ENCODE assay signal across 18 cellular contexts in genomic region chr11:73176145-73176891, GRCh38. TPM values are rescaled to one million over a fixed set of nuclear protein-coding genes. Genes with fewer than 3 reads are reported as not detected.
DNase-seq lines count a peak whose midpoint lies in the region; ATAC-seq, FAIRE-seq and TF ChIP-seq lines count a peak whose summit lies in the region.
"Had no signal": no experiment of that assay in that cellular context is flagged by ENCODE, and none has a peak within 500 bp of the region (broad histone marks: within the 10 kb centered on the region; RNA-seq: fewer than 3 reads in every experiment).

No MANE protein-coding gene starts in this region.

- peak overlapping the region; percentile 31; the same call in 1 of the 2 replicates for H3K4me2 ChIP-seq in PC-3 (ENCODE audit: low read length)
- H3K4me2 ChIP-seq in HepG2 (ENCODE audit: low read depth, low read length), result peak overlapping the region; percentile 98

- peak overlapping the region; percentile 72 for H3K27ac Mint-ChIP-seq in activated CD8-positive, alpha-beta memory T cell treated with anti-CD3 and anti-CD28 coated beads, Interleukin-2, amount 10 ng/mL, durations not matched to agents 7 days and 5 days
- H3K27ac Mint-ChIP-seq in stimulated activated naive B cell treated with anti-CD40 and anti-IgM and Interleukin-4, amounts not matched to agents 10 μg/mL and 1 μg/mL and 100 μg/mL, for 72 hours, result peak overlapping the region; percentile 91
- H3K27ac Mint-ChIP-seq in CD8-positive, alpha-beta T cell, result no peak overlapping the region
- no peak overlapping the region for H3K27ac Mint-ChIP-seq in mesothelial cell of epicardium

- H3K27ac ChIP-seq in PC-3 (ENCODE audit: low read length) (no peak overlapping the region), HepG2 (ENCODE audit: extremely low read length, insufficient read depth, low read length) (peak overlapping the region; percentile 99)
- H3K27ac ChIP-seq in CD8-positive, alpha-beta T cell (ENCODE audit: low read depth, low read length), result no peak overlapping the region
- H3K27ac ChIP-seq: cardiac muscle cell, neutrophil had no signal

- no peak for TF ChIP-seq CTCF in PC-3 (conservative IDR thresholded peaks at IDR 0.05; ENCODE audit: low read depth, low read length)
- no peak for TF ChIP-seq CTCF in HepG2 (CRISPR knock-in tag; IDR thresholded peaks at IDR 0.05)
- TF ChIP-seq CTCF in CD8-positive, alpha-beta T cell (IDR thresholded peaks at IDR 0.05), result no peak
- no peak for TF ChIP-seq CTCF in mesothelial cell of epicardium (IDR thresholded peaks at IDR 0.05; ENCODE audit: unreplicated experiment)

- H3K79me2 ChIP-seq in PC-3 (ENCODE audit: low read length) (no peaks in the 10 kb centered on the region), HepG2 (ENCODE audit: insufficient read depth, low read length) (no peaks in the 10 kb centered on the region)

- CTCF ChIA-PET in activated CD8-positive, alpha-beta memory T cell treated with anti-CD3 and anti-CD28 coated beads, Interleukin-2, amount 10 ng/mL, durations not matched to agents 7 days and 5 days (lab: Charles Lee), result interaction anchor here (0.8 to 5.6 kb wide), 17 partner anchors 8 to 492 kb away, joined by 3 to 74 read pairs (median 8); partner anchors contain the start of gene FCHSD2
- CTCF ChIA-PET in PC-3 (lab: Charles Lee), result interaction anchor here (0.6 to 2.1 kb wide), 2 partner anchors 80 to 252 kb away, joined by 4 to 21 read pairs; no protein-coding TSS in a partner anchor
- CTCF ChIA-PET in HepG2 (lab: Yijun Ruan, JAX; ENCODE audit: low intra/inter-chr PET ratio, low total read pairs), result interaction anchor here (2.9 kb wide), 1 partner anchor 34 kb away, joined by 12 read pairs; the partner anchor contains the start of gene FCHSD2
- CTCF ChIA-PET in CD8-positive, alpha-beta T cell (lab: Charles Lee), result interaction anchor here (0.8 to 7.2 kb wide), 10 partner anchors 15 to 587 kb away, joined by 3 to 111 read pairs (median 5); partner anchors contain the start of gene FCHSD2

- no peak for DNase-seq in activated CD8-positive, alpha-beta memory T cell treated with anti-CD3 and anti-CD28 coated beads, Interleukin-2, amount 10 ng/mL, durations not matched to agents 7 days and 5 days
- DNase-seq in activated CD8-positive, alpha-beta memory T cell treated with anti-CD3 and anti-CD28 coated beads, Interleukin-2, amount 50 U/mL, for 4 hours, result no peak
- DNase-seq in PC-3 (no peak), HepG2 (ENCODE audit: low spot score) (peak; percentile 80), MG63 (no peak), mesothelial cell of epicardium (ENCODE audit: low spot score in 2 of 2, unreplicated experiment in 2 of 2) (no peak)
- no peak for DNase-seq in stimulated activated naive B cell treated with anti-CD40 and anti-IgM and Interleukin-4, amounts not matched to agents 10 μg/mL and 1 μg/mL and 100 μg/mL, for 72 hours
- DNase-seq in CD8-positive, alpha-beta T cell, result no peak
- DNase-seq: activated CD4-positive, alpha-beta T cell treated with anti-CD3 and anti-CD28 coated beads, Interleukin-2, amount 50 U/mL, for 1 hour; activated gamma-delta T cell treated with Interleukin-2 at 50 U/mL for 16 hours; HCEC 1CT; head of caudate nucleus; stimulated activated CD4-positive, alpha-beta T cell treated with anti-CD3 and anti-CD28 coated beads, Interleukin-12 subunit alpha, Interleukin-12 subunit beta, amount 100 ng/mL, for 4 hours had no signal

- in situ Hi-C loops in HepG2 (cut with HindIII; ENCODE audit: extremely low pct_ligation_motif_present, low pct_unique_long_range_greater_than_20kb), result loop anchor here (5.0 kb wide), 2 partner anchors 34 to 349 kb away; partner anchors contain the start of gene FCHSD2

- H3K9ac ChIP-seq in PC-3 (ENCODE audit: low read length) (no peak overlapping the region), HepG2 (ENCODE audit: insufficient read depth, low read depth, low read length) (peak overlapping the region; percentile 94)

- H4K20me1 ChIP-seq in PC-3 (ENCODE audit: low read length) (no peaks in the 10 kb centered on the region), HepG2 (ENCODE audit: insufficient read depth, low read length) (no peaks in the 10 kb centered on the region)

- H3K36me3 ChIP-seq in PC-3 (ENCODE audit: low read depth, low read length), result no peaks in the 10 kb centered on the region
- no peaks in the 10 kb centered on the region for H3K36me3 ChIP-seq in HepG2 (replicated peaks in 1 of 2; ENCODE audit: control insufficient read depth in 1 of 2, insufficient read depth in 2 of 2, low read length in 2 of 2)
- no peaks in the 10 kb centered on the region for H3K36me3 ChIP-seq in CD8-positive, alpha-beta T cell (ENCODE audit: insufficient read depth, low read length)
- H3K36me3 ChIP-seq in MG63, result no peaks in the 10 kb centered on the region
- H3K36me3 ChIP-seq: cardiac muscle cell, neutrophil, tibial nerve had no signal

- no peaks in the 10 kb centered on the region for H3K36me3 Mint-ChIP-seq in activated CD8-positive, alpha-beta memory T cell treated with anti-CD3 and anti-CD28 coated beads, Interleukin-2, amount 10 ng/mL, durations not matched to agents 7 days and 5 days
- peaks cover 0 to 5% of the 10 kb centered on the region in 2 donors for H3K36me3 Mint-ChIP-seq in stimulated activated naive B cell treated with anti-CD40 and anti-IgM and Interleukin-4, amounts not matched to agents 10 μg/mL and 1 μg/mL and 100 μg/mL, for 72 hours
- no peaks in the 10 kb centered on the region for H3K36me3 Mint-ChIP-seq in CD8-positive, alpha-beta T cell
- no peaks in the 10 kb centered on the region for H3K36me3 Mint-ChIP-seq in mesothelial cell of epicardium

- intact Hi-C loops in PC-3 (cut with micrococcal nuclease), result no loop called here
- intact Hi-C loops in HepG2 (cut with micrococcal nuclease; ENCODE audit: unreplicated experiment), result loop anchor here (2.0 to 10.0 kb wide), 4 partner anchors 52 to 449 kb away; no protein-coding TSS in a partner anchor
- intact Hi-C loops in CD8-positive, alpha-beta T cell (cut with DNase I, micrococcal nuclease), result loop anchor here in 1 of 2 experiments (5.0 kb wide), 1 partner anchor 589 kb away; no protein-coding TSS in a partner anchor

- no peaks in the 10 kb centered on the region for H3K9me2 ChIP-seq in PC-3 (replicated peaks; ENCODE audit: low read length)

- H3K4me3 Mint-ChIP-seq in activated CD8-positive, alpha-beta memory T cell treated with anti-CD3 and anti-CD28 coated beads, Interleukin-2, amount 10 ng/mL, durations not matched to agents 7 days and 5 days, result no peak overlapping the region
- H3K4me3 Mint-ChIP-seq in stimulated activated naive B cell treated with anti-CD40 and anti-IgM and Interleukin-4, amounts not matched to agents 10 μg/mL and 1 μg/mL and 100 μg/mL, for 72 hours, result peak overlapping the region in 1 of 2 donors; percentile 26
- no peak overlapping the region for H3K4me3 Mint-ChIP-seq in CD8-positive, alpha-beta T cell
- no peak overlapping the region for H3K4me3 Mint-ChIP-seq in mesothelial cell of epicardium

- TF ChIP-seq RAD21 in HepG2 (CRISPR knock-in tag; IDR thresholded peaks at IDR 0.05), result no peak

- no peak overlapping the region for H2AFZ ChIP-seq in PC-3 (ENCODE audit: low read length)
- H2AFZ ChIP-seq in HepG2 (ENCODE audit: low read length), result no peak overlapping the region

- FAIRE-seq in HepG2 (lab: Jason Lieb, UNC), result peak; percentile 34
- FAIRE-seq: D721Med had no signal

- H3K4me1 ChIP-seq in PC-3 (ENCODE audit: insufficient read depth, low read length) (peaks cover 28% of the 10 kb centered on the region), HepG2 (ENCODE audit: insufficient read depth, low read length) (peaks cover 73% of the 10 kb centered on the region)
- H3K4me1 ChIP-seq in CD8-positive, alpha-beta T cell (ENCODE audit: insufficient read depth, low read length), result no peaks in the 10 kb centered on the region

- BruUV-seq in PC-3 (replicated peaks; lab: Mats Ljungman, UMichigan), result no TSS peak
- BruUV-seq in HepG2 (replicated peaks; lab: Mats Ljungman, UMichigan), result no TSS peak

- no peak overlapping the region for H3K4me3 ChIP-seq in PC-3 (ENCODE audit: low read length)
- peak overlapping the region; percentile 29 to 64 (median 57) for H3K4me3 ChIP-seq in HepG2 (replicated peaks in 1 of 3; ENCODE audit: insufficient read depth in 1 of 3, low read depth in 2 of 3, low read length in 3 of 3)
- H3K4me3 ChIP-seq in CD8-positive, alpha-beta T cell (ENCODE audit: low read depth, low read length), result no peak overlapping the region
- H3K4me3 ChIP-seq in MG63, result no peak overlapping the region
- H3K4me3 ChIP-seq: cardiac muscle cell, tibial nerve had no signal

- TF ChIP-seq EP300 in HepG2 (IDR thresholded peaks at IDR 0.05; ENCODE audit: low read depth in 2 of 2, low read length in 2 of 2), result no peak
- TF ChIP-seq EP300 in HepG2 (CRISPR knock-in tag; IDR thresholded peaks at IDR 0.05; ENCODE audit: borderline replicate concordance), result no peak; the same call in 1 of the 2 replicates

- no peaks in the 10 kb centered on the region for H3K9me3 Mint-ChIP-seq in activated CD8-positive, alpha-beta memory T cell treated with anti-CD3 and anti-CD28 coated beads, Interleukin-2, amount 10 ng/mL, durations not matched to agents 7 days and 5 days (ENCODE audit: low read depth)
- H3K9me3 Mint-ChIP-seq in stimulated activated naive B cell treated with anti-CD40 and anti-IgM and Interleukin-4, amounts not matched to agents 10 μg/mL and 1 μg/mL and 100 μg/mL, for 72 hours, result no peaks in the 10 kb centered on the region
- no peaks in the 10 kb centered on the region for H3K9me3 Mint-ChIP-seq in CD8-positive, alpha-beta T cell
- H3K9me3 Mint-ChIP-seq in mesothelial cell of epicardium, result no peaks in the 10 kb centered on the region

- H3K27me3 ChIP-seq in PC-3 (ENCODE audit: low read length) (no peaks in the 10 kb centered on the region), HepG2 (ENCODE audit: control insufficient read depth in 1 of 2, insufficient read depth in 2 of 2, low read length in 2 of 2) (no peaks in the 10 kb centered on the region), MG63 (no peaks in the 10 kb centered on the region)
- no peaks in the 10 kb centered on the region for H3K27me3 ChIP-seq in CD8-positive, alpha-beta T cell (ENCODE audit: insufficient read depth, low read length)
- H3K27me3 ChIP-seq: neutrophil, tibial nerve had no signal

- no peak for ATAC-seq in activated CD8-positive, alpha-beta memory T cell treated with anti-CD3 and anti-CD28 coated beads, Interleukin-2, amount 10 ng/mL, durations not matched to agents 7 days and 5 days
- ATAC-seq in PC-3 (no peak), HepG2 (peak; percentile 43)
- ATAC-seq in stimulated activated naive B cell treated with anti-CD40 and anti-IgM and Interleukin-4, amounts not matched to agents 10 μg/mL and 1 μg/mL and 100 μg/mL, for 72 hours (replicated peaks), result peak; percentile 62 to 66
- ATAC-seq in CD8-positive, alpha-beta T cell, result no peak

- POLR2A ChIA-PET in PC-3 (lab: Charles Lee; ENCODE audit: unreplicated experiment) (no interaction called here), HepG2 (lab: Yijun Ruan, JAX) (interaction anchor here (0.7 to 4.3 kb wide), 8 partner anchors 9 to 427 kb away, joined by 3 to 133 read pairs (median 6); partner anchors contain the start of gene FCHSD2)
- POLR2A ChIA-PET in CD8-positive, alpha-beta T cell (lab: Charles Lee), result interaction anchor here (1.0 kb wide), 1 partner anchor 451 kb away, joined by 3 read pairs; no protein-coding TSS in a partner anchor

- peaks cover 37% of the 10 kb centered on the region for H3K4me1 Mint-ChIP-seq in activated CD8-positive, alpha-beta memory T cell treated with anti-CD3 and anti-CD28 coated beads, Interleukin-2, amount 10 ng/mL, durations not matched to agents 7 days and 5 days
- peaks cover 41 to 50% of the 10 kb centered on the region in 2 donors for H3K4me1 Mint-ChIP-seq in stimulated activated naive B cell treated with anti-CD40 and anti-IgM and Interleukin-4, amounts not matched to agents 10 μg/mL and 1 μg/mL and 100 μg/mL, for 72 hours
- peaks cover 3% of the 10 kb centered on the region for H3K4me1 Mint-ChIP-seq in CD8-positive, alpha-beta T cell (ENCODE audit: low read depth)
- peaks cover 12% of the 10 kb centered on the region for H3K4me1 Mint-ChIP-seq in mesothelial cell of epicardium

- peak; percentile 56 to 84; a peak in 3 of 4 replicates for TF ChIP-seq POLR2A in HepG2 (IDR thresholded peaks at IDR 0.05; ENCODE audit: insufficient read depth in 1 of 2, low read depth in 2 of 2, low read length in 2 of 2)

- H3K9me3 ChIP-seq in PC-3 (ENCODE audit: low read length) (no peaks in the 10 kb centered on the region), HepG2 (ENCODE audit: low read length) (no peaks in the 10 kb centered on the region), MG63 (no peaks in the 10 kb centered on the region)
- H3K9me3 ChIP-seq in CD8-positive, alpha-beta T cell (ENCODE audit: low read length), result no peaks in the 10 kb centered on the region
- H3K9me3 ChIP-seq: neutrophil, tibial nerve had no signal

- 0% methylated on average over 4 of the region's 5 CpGs for WGBS in HepG2 (ENCODE audit: low lambda C conversion rate)

- peaks cover 16% of the 10 kb centered on the region for H3K27me3 Mint-ChIP-seq in activated CD8-positive, alpha-beta memory T cell treated with anti-CD3 and anti-CD28 coated beads, Interleukin-2, amount 10 ng/mL, durations not matched to agents 7 days and 5 days
- H3K27me3 Mint-ChIP-seq in stimulated activated naive B cell treated with anti-CD40 and anti-IgM and Interleukin-4, amounts not matched to agents 10 μg/mL and 1 μg/mL and 100 μg/mL, for 72 hours, result no peaks in the 10 kb centered on the region
- no peaks in the 10 kb centered on the region for H3K27me3 Mint-ChIP-seq in CD8-positive, alpha-beta T cell (ENCODE audit: low read depth)
- peaks cover 2% of the 10 kb centered on the region for H3K27me3 Mint-ChIP-seq in mesothelial cell of epicardium (ENCODE audit: low read depth)

- no peaks in the 10 kb centered on the region for H3F3A ChIP-seq in PC-3 (ENCODE audit: low read length, unreplicated experiment)

RNA-seq across cellular contexts. Expression of gene FCHSD2, which starts 34.2 kb away (rescaled TPM):
- 10 to 100 TPM; 42.1 to 71.0 TPM for total RNA-seq in activated CD8-positive, alpha-beta memory T cell treated with anti-CD3 and anti-CD28 coated beads, Interleukin-2, amount 10 ng/mL, durations not matched to agents 7 days and 5 days
- total RNA-seq in PC-3 (2014; rRNA removed) (7.1 and 8.8 TPM in 2 replicates), HepG2 (2016; rRNA removed; fragmentation: Illumina TruSeq; extraction: Trizol) (20.5 and 23.6 TPM in 2 replicates), mesothelial cell of epicardium (29.4 to 33.8 TPM (median 33.2 TPM) in 3 replicates)
- total RNA-seq in HepG2 (2016; cell fraction: cytosol; rRNA removed; fragmentation: Illumina TruSeq; extraction: Trizol; ENCODE audit: low read depth), result 36.4 and 45.6 TPM in 2 replicates
- 17.9 and 25.0 TPM in 2 replicates for total RNA-seq in HepG2 (2016; cell fraction: insoluble cytoplasmic fraction; rRNA removed; fragmentation: Illumina TruSeq; extraction: Trizol)
- 23.5 and 26.3 TPM in 2 replicates for total RNA-seq in HepG2 (2016; cell fraction: membrane; rRNA removed; fragmentation: Illumina TruSeq; extraction: Trizol)
- total RNA-seq in HepG2 (2016; cell fraction: nucleus; rRNA removed; fragmentation: Illumina TruSeq; extraction: Trizol), result 28.1 and 35.4 TPM in 2 replicates
- polyA plus RNA-seq in HepG2 (2011; rRNA removed), result 24.6 and 24.8 TPM in 2 replicates
- 14.0 and 18.1 TPM in 2 replicates for polyA plus RNA-seq in HepG2 (2011; cell fraction: cytosol; rRNA removed)
- 32.8 and 33.0 TPM in 2 replicates for polyA plus RNA-seq in HepG2 (2011; cell fraction: nucleus; rRNA removed)
- polyA plus RNA-seq in HepG2 (2012), result 20.0 and 26.1 TPM in 2 replicates
- polyA plus RNA-seq in HepG2 (2016; cell fraction: cytosol; fragmentation: Illumina TruSeq; extraction: Trizol; ENCODE audit: low read depth), result 8.8 and 9.5 TPM in 2 replicates
- 27.6 and 28.5 TPM in 2 replicates for polyA plus RNA-seq in HepG2 (2016; cell fraction: insoluble cytoplasmic fraction; fragmentation: Illumina TruSeq; extraction: Trizol; ENCODE audit: low read depth)
- polyA plus RNA-seq in HepG2 (2016; cell fraction: membrane; fragmentation: Illumina TruSeq; extraction: Trizol; ENCODE audit: low read depth), result 18.7 and 19.6 TPM in 2 replicates
- 50.7 and 53.8 TPM in 2 replicates for polyA plus RNA-seq in HepG2 (2016; cell fraction: nucleus; fragmentation: Illumina TruSeq; extraction: Trizol; ENCODE audit: insufficient read depth, low read depth)
- polyA minus RNA-seq in HepG2 (2011; rRNA and poly(A)+ RNA removed; ENCODE audit: low replicate concordance), result 9.0 and 22.4 TPM in 2 replicates
- 21.3 and 25.2 TPM in 2 replicates for polyA minus RNA-seq in HepG2 (2011; cell fraction: cytosol; rRNA and poly(A)+ RNA removed)
- polyA minus RNA-seq in HepG2 (2011; cell fraction: nucleus; rRNA and poly(A)+ RNA removed), result 51.1 and 62.9 TPM in 2 replicates
- 10 to 100 TPM; 38.8 to 41.1 TPM for total RNA-seq in CD8-positive, alpha-beta T cell
- total RNA-seq in MG63 (2014; rRNA removed; shearing (Covaris generic); ENCODE audit: low replicate concordance), result 8.2 and 18.1 TPM in 2 replicates

RNA-seq across cellular contexts. Expression of gene P2RY2, which starts 41.8 kb away (rescaled TPM):
- total RNA-seq in activated CD8-positive, alpha-beta memory T cell treated with anti-CD3 and anti-CD28 coated beads, Interleukin-2, amount 10 ng/mL, durations not matched to agents 7 days and 5 days, result not detected
- total RNA-seq in PC-3 (2014; rRNA removed), result 54.8 and 72.9 TPM in 2 replicates
- 3.0 and 3.1 TPM in 2 replicates for total RNA-seq in HepG2 (2016; rRNA removed; fragmentation: Illumina TruSeq; extraction: Trizol)
- total RNA-seq in HepG2 (2016; cell fraction: cytosol; rRNA removed; fragmentation: Illumina TruSeq; extraction: Trizol; ENCODE audit: low read depth), result 0.71 and 0.91 TPM in 2 replicates
- total RNA-seq in HepG2 (2016; cell fraction: insoluble cytoplasmic fraction; rRNA removed; fragmentation: Illumina TruSeq; extraction: Trizol), result 2.6 and 3.4 TPM in 2 replicates
- total RNA-seq in HepG2 (2016; cell fraction: membrane; rRNA removed; fragmentation: Illumina TruSeq; extraction: Trizol), result 2.5 and 3.7 TPM in 2 replicates
- total RNA-seq in HepG2 (2016; cell fraction: nucleus; rRNA removed; fragmentation: Illumina TruSeq; extraction: Trizol), result 2.9 and 3.2 TPM in 2 replicates
- 0.95 and 1.6 TPM in 2 replicates for polyA plus RNA-seq in HepG2 (2011; rRNA removed)
- polyA plus RNA-seq in HepG2 (2011; cell fraction: cytosol; rRNA removed), result 1.0 and 1.1 TPM in 2 replicates
- 1.6 TPM in 2 replicates for polyA plus RNA-seq in HepG2 (2011; cell fraction: nucleus; rRNA removed)
- 0.24 and 0.47 TPM in 2 replicates for polyA plus RNA-seq in HepG2 (2012)
- 0.67 and 1.3 TPM in 2 replicates for polyA plus RNA-seq in HepG2 (2016; cell fraction: cytosol; fragmentation: Illumina TruSeq; extraction: Trizol; ENCODE audit: low read depth)
- polyA plus RNA-seq in HepG2 (2016; cell fraction: insoluble cytoplasmic fraction; fragmentation: Illumina TruSeq; extraction: Trizol; ENCODE audit: low read depth), result 2.5 and 3.0 TPM in 2 replicates
- 2.0 and 2.3 TPM in 2 replicates for polyA plus RNA-seq in HepG2 (2016; cell fraction: membrane; fragmentation: Illumina TruSeq; extraction: Trizol; ENCODE audit: low read depth)
- polyA plus RNA-seq in HepG2 (2016; cell fraction: nucleus; fragmentation: Illumina TruSeq; extraction: Trizol; ENCODE audit: insufficient read depth, low read depth), result 2.1 and 3.2 TPM in 2 replicates
- polyA minus RNA-seq in HepG2 (2011; rRNA and poly(A)+ RNA removed; ENCODE audit: low replicate concordance), result 1.4 and 2.5 TPM in 2 replicates
- 0.49 and 1.5 TPM in 2 replicates for polyA minus RNA-seq in HepG2 (2011; cell fraction: cytosol; rRNA and poly(A)+ RNA removed)
- 0.77 and 1.1 TPM in 2 replicates for polyA minus RNA-seq in HepG2 (2011; cell fraction: nucleus; rRNA and poly(A)+ RNA removed)
- not detected for total RNA-seq in CD8-positive, alpha-beta T cell
- 0.15 and 1.3 TPM in 2 replicates for total RNA-seq in MG63 (2014; rRNA removed; shearing (Covaris generic); ENCODE audit: low replicate concordance)
- total RNA-seq in mesothelial cell of epicardium, result 4.0 to 4.5 TPM (median 4.5 TPM) in 3 replicates
- total RNA-seq: T-helper 1 cell treated with Interleukin-12 subunit alpha and Interleukin-12 subunit beta and Interleukin-4 antibody, amounts not matched to agents 30 ng/mL and 1 ng/mL, for 36 hours had no signal

Comparison
In these comparisons a context has a peak if more than half of its experiments do, and no peak if none do; other contexts are left out.
1. ATAC-seq: peak in HepG2 (single experiment) and stimulated activated naive B cell treated with anti-CD40 and anti-IgM and Interleukin-4, amounts not matched to agents 10 μg/mL and 1 μg/mL and 100 μg/mL, for 72 hours (2 of 2); none in activated CD8-positive, alpha-beta memory T cell treated with anti-CD3 and anti-CD28 coated beads, Interleukin-2, amount 10 ng/mL, durations not matched to agents 7 days and 5 days (single experiment), PC-3 (single experiment) and CD8-positive, alpha-beta T cell (single experiment).
2. H3K27ac Mint-ChIP-seq: peak in activated CD8-positive, alpha-beta memory T cell treated with anti-CD3 and anti-CD28 coated beads, Interleukin-2, amount 10 ng/mL, durations not matched to agents 7 days and 5 days (single experiment) and stimulated activated naive B cell treated with anti-CD40 and anti-IgM and Interleukin-4, amounts not matched to agents 10 μg/mL and 1 μg/mL and 100 μg/mL, for 72 hours (single experiment); none in CD8-positive, alpha-beta T cell (single experiment) and mesothelial cell of epicardium (single experiment).
3. H3K4me3 ChIP-seq: peak in HepG2 (3 of 3); none in PC-3 (single experiment), CD8-positive, alpha-beta T cell (single experiment) and MG63 (single experiment).
4. RNA of gene P2RY2, which starts 41.8 kb away (total RNA-seq): 54.8 to 72.9 TPM in PC-3; 4.0 to 4.5 TPM in mesothelial cell of epicardium, 0.71 to 3.7 TPM in HepG2, 0.15 to 1.3 TPM in MG63, not detected in activated CD8-positive, alpha-beta memory T cell treated with anti-CD3 and anti-CD28 coated beads, Interleukin-2, amount 10 ng/mL, durations not matched to agents 7 days and 5 days and not detected in CD8-positive, alpha-beta T cell; every median in the first group is over 10 times any median in the second.